ENCODE assay signal across 18 cellular contexts in genomic region chr4:122205687-122206086, GRCh38.
DNase-seq lines count a peak whose midpoint lies in the region; ATAC-seq and TF ChIP-seq lines count a peak whose summit lies in the region.
"Had no signal": no experiment of that assay in that cellular context is flagged by ENCODE, and none has a peak within 500 bp of the region (broad histone marks: within the 10 kb centered on the region; RNA-seq: fewer than 3 reads in every experiment).

No MANE protein-coding gene starts in this region.

- POLR2A ChIA-PET in GM10248 (lab: Yijun Ruan, JAX) = no interaction called here

- H3F3A ChIP-seq in OCI-LY1 (ENCODE audit: insufficient read depth, low read length) = no peaks in the 10 kb centered on the region

- H3K4me1 ChIP-seq in OCI-LY1 (ENCODE audit: insufficient read depth, low read length, severe bottlenecking) = no peaks in the 10 kb centered on the region
- H3K4me1 ChIP-seq: pancreas had no signal

- no peak overlapping the region for H3K9ac ChIP-seq in OCI-LY1 (ENCODE audit: low read length)

- H3K36me3 ChIP-seq in OCI-LY1 (ENCODE audit: insufficient read depth, low read length) = peaks cover 15% of the 10 kb centered on the region; the same call in 1 of the 2 replicates

- in situ Hi-C loops in ACHN (cut with HindIII; ENCODE audit: low pct_ligation_motif_present, low pct_unique_long_range_greater_than_20kb, low sequenced_read_pairs) = no loop called here

- no peaks in the 10 kb centered on the region for H4K20me1 ChIP-seq in OCI-LY1 (ENCODE audit: insufficient read depth, low read length)

- H3K4me3 ChIP-seq in OCI-LY1 (ENCODE audit: low read depth, low read length, poor library complexity, severe bottlenecking) = no peak overlapping the region
- H3K4me3 ChIP-seq: pancreas had no signal

- TF ChIP-seq CTCF in GM10248 (IDR thresholded peaks at IDR 0.05; ENCODE audit: control extremely low read depth, extremely low read depth, low read depth, missing control alignments) (peak; percentile 15), OCI-LY1 (IDR thresholded peaks at IDR 0.05; ENCODE audit: low read length) (peak; percentile 38; the same call in 1 of the 2 replicates)

- H2AFZ ChIP-seq in OCI-LY1 (ENCODE audit: low read length) = no peak overlapping the region

- H3K79me2 ChIP-seq in OCI-LY1 (ENCODE audit: insufficient read depth, low read length) = no peaks in the 10 kb centered on the region

- H3K9me2 ChIP-seq in OCI-LY1 (ENCODE audit: low read depth, low read length) = no peaks in the 10 kb centered on the region

- H3K4me2 ChIP-seq in OCI-LY1 (ENCODE audit: low read length) = no peak overlapping the region

- CTCF ChIA-PET in GM10248 (lab: Yijun Ruan, JAX) = no interaction called here

- H3K9me3 ChIP-seq in OCI-LY1 (ENCODE audit: low read length) = no peaks in the 10 kb centered on the region
- H3K9me3 ChIP-seq: pancreas had no signal

- H3K27ac ChIP-seq in OCI-LY1 (ENCODE audit: low read depth, low read length, poor library complexity, severe bottlenecking) = no peak overlapping the region
- H3K27ac ChIP-seq: pancreas had no signal

- DNase-seq in ACHN (peak; percentile 10), GM10248 (ENCODE audit: extremely low spot score) (no peak), cerebellar cortex (ENCODE audit: low spot score) (peak; percentile 5)
- DNase-seq in stimulated activated CD4-positive, alpha-beta T cell treated with anti-CD3 and anti-CD28 coated beads, Interleukin-2, amount 100 ng/mL, for 48 hours = no peak
- DNase-seq: activated CD4-positive, alpha-beta T cell treated with anti-CD3 and anti-CD28 coated beads, Interleukin-2, amount 50 U/mL, for 1 hour; activated CD8-positive, alpha-beta memory T cell treated with anti-CD3 and anti-CD28 coated beads, Interleukin-2, amount 50 U/mL, for 48 hours; amygdala; central memory CD4-positive, alpha-beta T cell; effector memory CD4-positive, alpha-beta T cell; head of caudate nucleus; MV-4-11; naive thymus-derived CD4-positive, alpha-beta T cell; NCI-H2029 treated with DMSO at 0.1 percent for 48 hours; pancreas had no signal

- ATAC-seq in GM18870 (IDR thresholded peaks at IDR 0.05; ENCODE audit: unreplicated experiment) (no peak), GM19395 (IDR thresholded peaks at IDR 0.05; ENCODE audit: unreplicated experiment) (no peak), GM21723 (IDR thresholded peaks at IDR 0.05; ENCODE audit: unreplicated experiment) (no peak)
- ATAC-seq: naive thymus-derived CD4-positive, alpha-beta T cell; pancreas had no signal

- no peaks in the 10 kb centered on the region for H3K27me3 ChIP-seq in OCI-LY1 (ENCODE audit: insufficient read depth, low read length)
- H3K27me3 ChIP-seq: pancreas had no signal

Comparison
In these comparisons a context has a peak if more than half of its experiments do, and no peak if none do; other contexts are left out.
1. DNase-seq: peak in ACHN (single experiment) and cerebellar cortex (single experiment); none in GM10248 (single experiment) and stimulated activated CD4-positive, alpha-beta T cell treated with anti-CD3 and anti-CD28 coated beads, Interleukin-2, amount 100 ng/mL, for 48 hours (0 of 2).